21 cellular contexts compared by ENCODE assay signal in the genomic region with DNA sequence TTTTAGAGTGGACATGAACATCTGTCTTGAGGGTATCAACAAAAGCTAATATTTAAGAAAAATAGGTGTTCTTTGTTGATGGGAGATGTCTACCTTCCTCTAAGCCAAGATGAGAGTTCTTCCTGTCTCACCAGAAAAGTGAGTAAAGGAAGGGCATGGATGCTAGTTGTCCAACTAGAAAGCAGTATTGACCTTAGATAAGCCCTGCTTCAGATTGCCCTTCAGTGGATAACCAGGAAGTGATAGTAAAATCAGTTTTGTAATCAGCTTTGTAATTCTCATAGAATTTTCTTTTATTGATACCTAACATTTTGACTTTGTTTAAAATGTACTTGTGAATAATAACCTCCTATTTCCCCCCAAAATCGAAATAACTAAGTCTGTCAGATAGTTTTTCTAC.
"Had no signal": no experiment of that assay in that cellular context is flagged by ENCODE, and none has a peak within 500 bp of the region (broad histone marks: within the 10 kb centered on the region; RNA-seq: fewer than 3 reads in every experiment).

No MANE protein-coding gene starts in this region.

- H3K27ac ChIP-seq: HL-60, SJSA1, SK-N-MC had no signal

- H3K27me3 ChIP-seq: SJSA1 had no signal

- H3K36me3 ChIP-seq: SJSA1 had no signal

- DNase-seq: Karpas-422, KG1, MM.1S, NCI-H1092 treated with DMSO at 0.1 percent for 48 hours, NCI-H1436, NCI-H187, NCI-H2029, NCI-H2081 treated with DMSO at 0.1 percent for 48 hours, NCI-H2171, NCI-H345, NCI-H446 treated with DMSO at 0.1 percent for 48 hours, NCI-H524 treated with DMSO at 0.1 percent for 48 hours, NCI-H69, NCI-H774, Right ventricle myocardium superior, RPMI8226, SIG-M5 had no signal

- FAIRE-seq: HTR-8/SVneo had no signal

- H3K4me3 ChIP-seq: SJSA1, SK-N-MC had no signal

- H3K9me3 ChIP-seq: SJSA1 had no signal
